Comparison of ENCODE assay signal across 22 cellular contexts in genomic region chr4:148116971-148117370, GRCh38.
A peak's percentile ranks its signal among the peaks of the same experiment; 100 is the strongest.
DNase-seq lines count a peak whose midpoint lies in the region; ATAC-seq lines count a peak whose summit lies in the region.
"Had no signal": no experiment of that assay in that cellular context is flagged by ENCODE, and none has a peak within 500 bp of the region (broad histone marks: within the 10 kb centered on the region; RNA-seq: fewer than 3 reads in every experiment).

No MANE protein-coding gene starts in this region.

- no peaks in the 10 kb centered on the region for H3K27me3 Mint-ChIP-seq in activated naive CD8-positive, alpha-beta T cell
- H3K27me3 Mint-ChIP-seq in activated naive CD8-positive, alpha-beta T cell treated with anti-CD3 and anti-CD28 coated beads for 36 hours: no peaks in the 10 kb centered on the region
- H3K27me3 Mint-ChIP-seq: activated CD4-positive, alpha-beta T cell treated with anti-CD3 and anti-CD28 coated beads, Interleukin-2, amount 10 ng/mL, durations not matched to agents 24 days and 14 days; activated naive CD8-positive, alpha-beta T cell treated with anti-CD3 and anti-CD28 coated beads, Interleukin-2, amount 10 ng/mL, durations not matched to agents 7 days and 5 days; IgD-negative memory B cell; stimulated activated naive CD8-positive, alpha-beta T cell treated with anti-CD3 and anti-CD28 coated beads, Interleukin-15, amount 100 ng/mL, for 72 hours had no signal

- H3K9ac ChIP-seq in SK-N-MC (ENCODE audit: insufficient read length): no peak overlapping the region

- no peak for DNase-seq in activated naive CD8-positive, alpha-beta T cell treated with anti-CD3 and anti-CD28 coated beads for 36 hours
- DNase-seq in SK-N-MC (ENCODE audit: low read depth, low spot score) (no peak), iPS-NIHi7 (ENCODE audit: extremely low spot score) (peak; percentile 24), NCI-H2196 (lab: John Stamatoyannopoulos, UW; ENCODE audit: unreplicated experiment) (no peak), SW480 (ENCODE audit: low spot score) (no peak)
- DNase-seq: activated CD4-positive, alpha-beta T cell treated with anti-CD3 and anti-CD28 coated beads, Interleukin-2, amount 10 ng/mL, durations not matched to agents 24 days and 14 days; activated CD8-positive, alpha-beta memory T cell treated with anti-CD3 and anti-CD28 coated beads for 24 hours; activated naive CD8-positive, alpha-beta T cell treated with anti-CD3 and anti-CD28 coated beads, Interleukin-2, amount 10 ng/mL, durations not matched to agents 7 days and 5 days; aorta; DMS79; NCI-H1048; NCI-H1694; NCI-H510A; spleen; stimulated activated CD4-positive, alpha-beta T cell treated with anti-CD3 and anti-CD28 coated beads, Interleukin-2, amount 100 ng/mL, for 24 hours; stimulated activated CD8-positive, alpha-beta memory T cell treated with anti-CD3 and anti-CD28 coated beads, Interleukin-4, amount 100 ng/mL, for 48 hours; stimulated activated naive CD8-positive, alpha-beta T cell treated with anti-CD3 and anti-CD28 coated beads, Interleukin-15, amount 100 ng/mL, for 72 hours had no signal

- H3K4me3 ChIP-seq in SK-N-MC: peak overlapping the region; percentile 69
- H3K4me3 ChIP-seq: spleen, thoracic aorta had no signal

- H3K36me3 ChIP-seq in SK-N-MC (ENCODE audit: insufficient read depth, low read length): no peaks in the 10 kb centered on the region

- no peaks in the 10 kb centered on the region for H3K9me3 ChIP-seq in SK-N-MC (ENCODE audit: low read depth, low read length)
- H3K9me3 ChIP-seq: thoracic aorta had no signal

- H3K4me3 Mint-ChIP-seq in activated naive CD8-positive, alpha-beta T cell: no peak overlapping the region
- H3K4me3 Mint-ChIP-seq in activated naive CD8-positive, alpha-beta T cell treated with anti-CD3 and anti-CD28 coated beads for 36 hours: no peak overlapping the region
- H3K4me3 Mint-ChIP-seq: activated CD4-positive, alpha-beta T cell treated with anti-CD3 and anti-CD28 coated beads, Interleukin-2, amount 10 ng/mL, durations not matched to agents 24 days and 14 days; activated naive CD8-positive, alpha-beta T cell treated with anti-CD3 and anti-CD28 coated beads, Interleukin-2, amount 10 ng/mL, durations not matched to agents 7 days and 5 days; stimulated activated naive CD8-positive, alpha-beta T cell treated with anti-CD3 and anti-CD28 coated beads, Interleukin-15, amount 100 ng/mL, for 72 hours had no signal

- H3K27ac ChIP-seq in SK-N-MC: peak overlapping the region; percentile 86
- H3K27ac ChIP-seq: spleen, thoracic aorta had no signal

- H3K9me3 Mint-ChIP-seq in activated naive CD8-positive, alpha-beta T cell (ENCODE audit: low read depth): no peaks in the 10 kb centered on the region
- H3K9me3 Mint-ChIP-seq in activated naive CD8-positive, alpha-beta T cell treated with anti-CD3 and anti-CD28 coated beads for 36 hours: no peaks in the 10 kb centered on the region
- H3K9me3 Mint-ChIP-seq: activated CD4-positive, alpha-beta T cell treated with anti-CD3 and anti-CD28 coated beads, Interleukin-2, amount 10 ng/mL, durations not matched to agents 24 days and 14 days; activated naive CD8-positive, alpha-beta T cell treated with anti-CD3 and anti-CD28 coated beads, Interleukin-2, amount 10 ng/mL, durations not matched to agents 7 days and 5 days had no signal

- peaks cover 32% of the 10 kb centered on the region for H3K36me3 Mint-ChIP-seq in activated naive CD8-positive, alpha-beta T cell
- H3K36me3 Mint-ChIP-seq in activated naive CD8-positive, alpha-beta T cell treated with anti-CD3 and anti-CD28 coated beads for 36 hours: peaks cover 31% of the 10 kb centered on the region

- H3K4me1 Mint-ChIP-seq in activated naive CD8-positive, alpha-beta T cell (ENCODE audit: low read depth): peaks cover 61% of the 10 kb centered on the region
- peaks cover 22% of the 10 kb centered on the region for H3K4me1 Mint-ChIP-seq in activated naive CD8-positive, alpha-beta T cell treated with anti-CD3 and anti-CD28 coated beads for 36 hours
- H3K4me1 Mint-ChIP-seq: IgD-negative memory B cell had no signal

- H3K27ac Mint-ChIP-seq in activated naive CD8-positive, alpha-beta T cell: peak overlapping the region; percentile 31
- H3K27ac Mint-ChIP-seq in activated naive CD8-positive, alpha-beta T cell treated with anti-CD3 and anti-CD28 coated beads for 36 hours: no peak overlapping the region
- H3K27ac Mint-ChIP-seq: activated CD4-positive, alpha-beta T cell treated with anti-CD3 and anti-CD28 coated beads, Interleukin-2, amount 10 ng/mL, durations not matched to agents 24 days and 14 days; activated naive CD8-positive, alpha-beta T cell treated with anti-CD3 and anti-CD28 coated beads, Interleukin-2, amount 10 ng/mL, durations not matched to agents 7 days and 5 days; IgD-negative memory B cell had no signal

- no peak for ATAC-seq in HG02610 (IDR thresholded peaks at IDR 0.05; ENCODE audit: unreplicated experiment)
- ATAC-seq in HG02970 (IDR thresholded peaks at IDR 0.05; ENCODE audit: low FRiP score, unreplicated experiment): no peak
- ATAC-seq: stimulated activated naive CD8-positive, alpha-beta T cell treated with anti-CD3 and anti-CD28 coated beads, Interleukin-15, amount 100 ng/mL, for 72 hours had no signal
